Comparison of ENCODE assay signal across 2 cellular contexts in the genomic region with DNA sequence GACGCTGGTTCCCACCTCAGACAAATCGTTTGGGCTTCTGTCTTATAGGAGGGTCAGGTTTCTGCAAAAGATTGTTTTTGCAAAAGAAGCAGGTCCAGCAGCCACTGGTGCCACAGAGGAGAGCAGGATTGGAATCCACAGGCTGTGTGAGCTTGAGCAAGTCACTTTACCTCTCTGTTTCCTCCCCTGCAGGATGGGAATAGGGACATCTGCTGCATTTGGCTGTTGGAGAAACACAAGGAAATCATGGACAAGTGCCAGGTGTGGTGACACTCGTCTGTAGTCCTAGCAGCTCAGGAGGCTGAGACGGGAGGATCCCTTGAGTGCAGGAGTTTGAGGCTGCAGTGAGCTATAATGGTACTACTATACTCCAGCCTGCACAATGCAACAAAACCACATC.
TF ChIP-seq lines count a peak whose summit lies in the region.

No MANE protein-coding gene starts in this region.

TF ChIP-seq in HepG2, 621 proteins besides CTCF, POLR2A, EP300 and RAD21 (continued from another document):
- TF ChIP-seq, protein P1, sequence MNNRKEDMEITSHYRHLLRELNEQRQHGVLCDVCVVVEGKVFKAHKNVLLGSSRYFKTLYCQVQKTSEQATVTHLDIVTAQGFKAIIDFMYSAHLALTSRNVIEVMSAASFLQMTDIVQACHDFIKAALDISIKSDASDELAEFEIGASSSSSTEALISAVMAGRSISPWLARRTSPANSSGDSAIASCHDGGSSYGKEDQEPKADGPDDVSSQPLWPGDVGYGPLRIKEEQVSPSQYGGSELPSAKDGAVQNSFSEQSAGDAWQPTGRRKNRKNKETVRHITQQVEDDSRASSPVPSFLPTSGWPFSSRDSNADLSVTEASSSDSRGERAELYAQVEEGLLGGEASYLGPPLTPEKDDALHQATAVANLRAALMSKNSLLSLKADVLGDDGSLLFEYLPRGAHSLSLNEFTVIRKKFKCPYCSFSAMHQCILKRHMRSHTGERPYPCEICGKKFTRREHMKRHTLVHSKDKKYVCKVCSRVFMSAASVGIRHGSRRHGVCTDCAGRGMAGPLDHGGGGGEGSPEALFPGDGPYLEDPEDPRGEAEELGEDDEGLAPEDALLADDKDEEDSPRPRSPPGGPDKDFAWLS (CRISPR knock-in tag; IDR thresholded peaks at IDR 0.05; ENCODE audit: borderline replicate concordance) = no peak
- peak; percentile 51; the same call in 1 of the 2 replicates for TF ChIP-seq ZNF768 (CRISPR knock-in tag; IDR thresholded peaks at IDR 0.05)

TF ChIP-seq in neural cell, 6 proteins besides CTCF, POLR2A, EP300 and RAD21:
- TF ChIP-seq, protein P2, sequence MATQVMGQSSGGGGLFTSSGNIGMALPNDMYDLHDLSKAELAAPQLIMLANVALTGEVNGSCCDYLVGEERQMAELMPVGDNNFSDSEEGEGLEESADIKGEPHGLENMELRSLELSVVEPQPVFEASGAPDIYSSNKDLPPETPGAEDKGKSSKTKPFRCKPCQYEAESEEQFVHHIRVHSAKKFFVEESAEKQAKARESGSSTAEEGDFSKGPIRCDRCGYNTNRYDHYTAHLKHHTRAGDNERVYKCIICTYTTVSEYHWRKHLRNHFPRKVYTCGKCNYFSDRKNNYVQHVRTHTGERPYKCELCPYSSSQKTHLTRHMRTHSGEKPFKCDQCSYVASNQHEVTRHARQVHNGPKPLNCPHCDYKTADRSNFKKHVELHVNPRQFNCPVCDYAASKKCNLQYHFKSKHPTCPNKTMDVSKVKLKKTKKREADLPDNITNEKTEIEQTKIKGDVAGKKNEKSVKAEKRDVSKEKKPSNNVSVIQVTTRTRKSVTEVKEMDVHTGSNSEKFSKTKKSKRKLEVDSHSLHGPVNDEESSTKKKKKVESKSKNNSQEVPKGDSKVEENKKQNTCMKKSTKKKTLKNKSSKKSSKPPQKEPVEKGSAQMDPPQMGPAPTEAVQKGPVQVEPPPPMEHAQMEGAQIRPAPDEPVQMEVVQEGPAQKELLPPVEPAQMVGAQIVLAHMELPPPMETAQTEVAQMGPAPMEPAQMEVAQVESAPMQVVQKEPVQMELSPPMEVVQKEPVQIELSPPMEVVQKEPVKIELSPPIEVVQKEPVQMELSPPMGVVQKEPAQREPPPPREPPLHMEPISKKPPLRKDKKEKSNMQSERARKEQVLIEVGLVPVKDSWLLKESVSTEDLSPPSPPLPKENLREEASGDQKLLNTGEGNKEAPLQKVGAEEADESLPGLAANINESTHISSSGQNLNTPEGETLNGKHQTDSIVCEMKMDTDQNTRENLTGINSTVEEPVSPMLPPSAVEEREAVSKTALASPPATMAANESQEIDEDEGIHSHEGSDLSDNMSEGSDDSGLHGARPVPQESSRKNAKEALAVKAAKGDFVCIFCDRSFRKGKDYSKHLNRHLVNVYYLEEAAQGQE (IDR thresholded peaks at IDR 0.05; ENCODE audit: borderline replicate concordance) = no peak
- TF ChIP-seq TAF1 (IDR thresholded peaks at IDR 0.05; ENCODE audit: low read depth) (no peak), MXI1 (conservative IDR thresholded peaks at IDR 0.05; ENCODE audit: poor library complexity, severe bottlenecking) (no peak), POLR2AphosphoS5 (IDR thresholded peaks at IDR 0.05) (no peak), EZH2 (IDR thresholded peaks at IDR 0.05; ENCODE audit: borderline replicate concordance, insufficient read depth, low read length, poor library complexity, severe bottlenecking) (no peak)
